In the genomic region with DNA sequence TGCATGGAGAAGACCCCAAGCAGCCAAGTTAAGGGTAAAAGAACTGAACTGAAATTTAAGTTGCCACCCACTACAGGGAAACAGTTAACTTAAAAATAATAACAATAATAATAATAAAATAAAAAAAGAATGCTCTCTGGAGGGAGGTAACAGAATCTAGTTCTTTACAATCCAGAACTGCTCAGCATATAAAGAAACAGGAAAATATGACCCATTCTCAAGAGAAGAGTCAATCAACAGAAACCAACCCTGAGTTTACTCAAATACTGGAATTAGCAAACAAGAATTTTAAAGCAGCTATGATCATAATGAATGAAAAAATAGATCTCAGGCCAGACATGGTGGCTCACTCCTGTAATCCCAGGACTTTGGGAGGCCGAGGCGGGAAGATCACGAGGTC, we compare ENCODE assay signal across 22 cellular contexts. TPM values are rescaled to one million over a fixed set of nuclear protein-coding genes. Genes with fewer than 3 reads are reported as not detected.
A peak's percentile ranks its signal among the peaks of the same experiment; 100 is the strongest.
DNase-seq lines count a peak whose midpoint lies in the region; ATAC-seq and TF ChIP-seq lines count a peak whose summit lies in the region.
"Had no signal": no experiment of that assay in that cellular context is flagged by ENCODE, and none has a peak within 500 bp of the region (broad histone marks: within the 10 kb centered on the region; RNA-seq: fewer than 3 reads in every experiment).

No MANE protein-coding gene starts in this region.

- H3K27ac Mint-ChIP-seq in T-helper 2 cell treated with Interferon-gamma antibody and Interleukin-4, amounts not matched to agents 5 μg/mL and 100 μg/mL, for 36 hours, result no peak overlapping the region
- no peak overlapping the region for H3K27ac Mint-ChIP-seq in activated CD4-positive, alpha-beta T cell treated with anti-CD3 and anti-CD28 coated beads, Interleukin-2, amount 10 ng/mL, durations not matched to agents 7 days and 5 days

- no peak overlapping the region for H4K8ac ChIP-seq in mesenchymal stem cell (ENCODE audit: low read length)

- WGBS in mesenchymal stem cell, result 98% methylated on average over 3 of the region's 3 CpGs

- H3K36me3 ChIP-seq in mesenchymal stem cell (ENCODE audit: control insufficient read depth in 1 of 2, insufficient read depth in 2 of 2, low read depth in 1 of 2, low read length in 2 of 2), result peaks cover 0 to 3% of the 10 kb centered on the region in 2 experiments
- H3K36me3 ChIP-seq: BLaER1 had no signal

- no peak overlapping the region for H3K23ac ChIP-seq in mesenchymal stem cell (ENCODE audit: low read length in 2 of 2)

- no peak overlapping the region for H2BK120ac ChIP-seq in mesenchymal stem cell (ENCODE audit: low read depth, low read length)

- ATAC-seq in GM18868 (IDR thresholded peaks at IDR 0.05; ENCODE audit: unreplicated experiment), result peak; percentile 11
- ATAC-seq: heart left ventricle had no signal

- H2AFZ ChIP-seq in mesenchymal stem cell (ENCODE audit: low read depth, low read length), result no peak overlapping the region

- H3K9ac ChIP-seq in mesenchymal stem cell (ENCODE audit: low read length), result no peak overlapping the region
- H3K9ac ChIP-seq: BLaER1 had no signal

- no peaks in the 10 kb centered on the region for H3K9me3 Mint-ChIP-seq in T-helper 2 cell treated with Interferon-gamma antibody and Interleukin-4, amounts not matched to agents 5 μg/mL and 100 μg/mL, for 36 hours
- no peaks in the 10 kb centered on the region for H3K9me3 Mint-ChIP-seq in activated CD4-positive, alpha-beta T cell treated with anti-CD3 and anti-CD28 coated beads, Interleukin-2, amount 10 ng/mL, durations not matched to agents 7 days and 5 days
- H3K9me3 Mint-ChIP-seq: activated B cell treated with CpG ODN at 0.5 μM for 24 hours; natural killer cell treated with Interleukin-12 subunit alpha and Interleukin-12 subunit beta and Interleukin-15 and Interleukin-18, amount 100 ng/mL, for 72 hours; T-cell had no signal

- H3K27ac ChIP-seq in RWPE1 (peak overlapping the region; percentile 56), mesenchymal stem cell (ENCODE audit: low read length, poor library complexity, severe bottlenecking) (peak overlapping the region; percentile 51)
- H3K27ac ChIP-seq: BLaER1 had no signal

- no peaks in the 10 kb centered on the region for H3K27me3 ChIP-seq in mesenchymal stem cell (ENCODE audit: control insufficient read depth in 1 of 2, insufficient read depth in 1 of 2, low read length in 2 of 2)
- H3K27me3 ChIP-seq: BLaER1, heart left ventricle had no signal

- H2BK12ac ChIP-seq in mesenchymal stem cell (ENCODE audit: low read length in 2 of 2), result no peak overlapping the region

- H3K4me1 ChIP-seq in mesenchymal stem cell (ENCODE audit: control insufficient read depth, insufficient read depth, low read depth, low read length), result peaks cover 6% of the 10 kb centered on the region

- POLR2A ChIA-PET in RWPE1 (lab: Yijun Ruan, JAX; ENCODE audit: low non-redundant PET), result no interaction called here
- POLR2A ChIA-PET in activated CD4-positive, alpha-beta T cell treated with anti-CD3 and anti-CD28 coated beads, Interleukin-2, amount 10 ng/mL, durations not matched to agents 7 days and 5 days (lab: Charles Lee), result no interaction called here

- no peak overlapping the region for H3K4me3 ChIP-seq in mesenchymal stem cell (ENCODE audit: insufficient read depth in 1 of 2, low read depth in 1 of 2, low read length in 2 of 2)
- H3K4me3 ChIP-seq: BLaER1, heart left ventricle, lung had no signal

- H3K4me3 Mint-ChIP-seq in T-helper 2 cell treated with Interferon-gamma antibody and Interleukin-4, amounts not matched to agents 5 μg/mL and 100 μg/mL, for 36 hours, result peak overlapping the region; percentile 5
- H3K4me3 Mint-ChIP-seq in activated CD4-positive, alpha-beta T cell treated with anti-CD3 and anti-CD28 coated beads, Interleukin-2, amount 10 ng/mL, durations not matched to agents 7 days and 5 days, result no peak overlapping the region
- H3K4me3 Mint-ChIP-seq: activated B cell treated with CpG ODN at 0.5 μM for 24 hours had no signal

- no peak overlapping the region for H2AK5ac ChIP-seq in mesenchymal stem cell (ENCODE audit: low read length, severe bottlenecking)

- peaks cover 69% of the 10 kb centered on the region for H3K4me1 Mint-ChIP-seq in T-helper 2 cell treated with Interferon-gamma antibody and Interleukin-4, amounts not matched to agents 5 μg/mL and 100 μg/mL, for 36 hours (ENCODE audit: low read depth)
- H3K4me1 Mint-ChIP-seq in activated CD4-positive, alpha-beta T cell treated with anti-CD3 and anti-CD28 coated beads, Interleukin-2, amount 10 ng/mL, durations not matched to agents 7 days and 5 days, result peaks cover 68% of the 10 kb centered on the region

- no peak overlapping the region for H3K4ac ChIP-seq in mesenchymal stem cell (ENCODE audit: low read depth in 1 of 2, low read length in 2 of 2)

- no peaks in the 10 kb centered on the region for H3K27me3 Mint-ChIP-seq in T-helper 2 cell treated with Interferon-gamma antibody and Interleukin-4, amounts not matched to agents 5 μg/mL and 100 μg/mL, for 36 hours (ENCODE audit: low read depth)
- no peaks in the 10 kb centered on the region for H3K27me3 Mint-ChIP-seq in activated CD4-positive, alpha-beta T cell treated with anti-CD3 and anti-CD28 coated beads, Interleukin-2, amount 10 ng/mL, durations not matched to agents 7 days and 5 days
- H3K27me3 Mint-ChIP-seq: activated B cell treated with CpG ODN at 0.5 μM for 24 hours; natural killer cell treated with Interleukin-12 subunit alpha and Interleukin-12 subunit beta and Interleukin-15 and Interleukin-18, amount 100 ng/mL, for 72 hours; progenitor cell of endocrine pancreas; T-cell had no signal

- H3K36me3 Mint-ChIP-seq in T-helper 2 cell treated with Interferon-gamma antibody and Interleukin-4, amounts not matched to agents 5 μg/mL and 100 μg/mL, for 36 hours (ENCODE audit: low read depth), result peaks cover 1% of the 10 kb centered on the region
- H3K36me3 Mint-ChIP-seq in activated CD4-positive, alpha-beta T cell treated with anti-CD3 and anti-CD28 coated beads, Interleukin-2, amount 10 ng/mL, durations not matched to agents 7 days and 5 days (ENCODE audit: low read depth), result peaks cover 1% of the 10 kb centered on the region
- H3K36me3 Mint-ChIP-seq: natural killer cell treated with Interleukin-12 subunit alpha and Interleukin-12 subunit beta and Interleukin-15 and Interleukin-18, amount 100 ng/mL, for 72 hours had no signal

- TF ChIP-seq CTCF in RWPE1 (conservative IDR thresholded peaks at IDR 0.05; ENCODE audit: low read depth), result no peak

- no peak overlapping the region for H3K14ac ChIP-seq in mesenchymal stem cell (ENCODE audit: low read length in 2 of 2)

- H3K18ac ChIP-seq in mesenchymal stem cell (ENCODE audit: low read depth in 1 of 2, low read length in 2 of 2), result no peak overlapping the region

- H2BK5ac ChIP-seq in mesenchymal stem cell (ENCODE audit: low read depth, low read length, poor library complexity, severe bottlenecking), result no peak overlapping the region

- peaks cover 9% of the 10 kb centered on the region for H3K79me1 ChIP-seq in mesenchymal stem cell (replicated peaks; ENCODE audit: low read length, poor library complexity, severe bottlenecking)

- no peak overlapping the region for H2BK15ac ChIP-seq in mesenchymal stem cell (ENCODE audit: low read depth, poor library complexity, severe bottlenecking)

- H4K91ac ChIP-seq in mesenchymal stem cell (ENCODE audit: low read length), result no peak overlapping the region

- peak overlapping the region; percentile 33 for H3K4me2 ChIP-seq in mesenchymal stem cell (ENCODE audit: low read length, poor library complexity, severe bottlenecking)
- H3K4me2 ChIP-seq: BLaER1 had no signal

- DNase-seq in T-helper 2 cell treated with Interferon-gamma antibody and Interleukin-4, amounts not matched to agents 5 μg/mL and 100 μg/mL, for 36 hours (ENCODE audit: low spot score), result no peak
- no peak for DNase-seq in T-helper 2 cell
- no peak for DNase-seq in RWPE1 (ENCODE audit: low spot score)
- no peak for DNase-seq in mesenchymal stem cell
- no peak for DNase-seq in NCI-H69 (lab: John Stamatoyannopoulos, UW)
- DNase-seq in activated CD4-positive, alpha-beta T cell treated with anti-CD3 and anti-CD28 coated beads, Interleukin-2, amount 10 ng/mL, durations not matched to agents 7 days and 5 days, result no peak
- DNase-seq in NCI-H187 treated with DMSO at 0.1 percent for 48 hours (lab: John Stamatoyannopoulos, UW), result no peak
- DNase-seq: 8988T; activated B cell treated with CpG ODN at 0.5 μM for 24 hours; effector CD4-positive, alpha-beta T cell; heart left ventricle; NCI-H446; Right ventricle myocardium superior; small intestine; stimulated activated CD4-positive, alpha-beta T cell treated with anti-CD3 and anti-CD28 coated beads, Interleukin-4, amount 100 ng/mL, for 4 hours; stimulated activated CD8-positive, alpha-beta memory T cell treated with anti-CD3 and anti-CD28 coated beads, Interleukin-4, amount 100 ng/mL, for 48 hours; T-cell had no signal

- H3K9me3 ChIP-seq in mesenchymal stem cell (ENCODE audit: control insufficient read depth, low read length), result no peaks in the 10 kb centered on the region
- H3K9me3 ChIP-seq: BLaER1, heart left ventricle had no signal

- CTCF ChIA-PET in RWPE1 (lab: Yijun Ruan, JAX), result interaction anchor here (0.6 kb wide), 1 partner anchor 154 kb away, joined by 3 read pairs; no protein-coding TSS in a partner anchor
- CTCF ChIA-PET in activated CD4-positive, alpha-beta T cell treated with anti-CD3 and anti-CD28 coated beads, Interleukin-2, amount 10 ng/mL, durations not matched to agents 7 days and 5 days (lab: Charles Lee), result interaction anchor here (0.5 to 1.2 kb wide), 3 partner anchors 39 to 194 kb away, joined by 3 read pairs; no protein-coding TSS in a partner anchor

RNA-seq across cellular contexts. Expression of a gene that starts 53.8 kb away (rescaled TPM):
- polyA plus RNA-seq in mesenchymal stem cell (2013, experiment 1 of 2), result 55.3 TPM
- polyA plus RNA-seq in mesenchymal stem cell (2013, experiment 2 of 2), result 56.6 TPM
- total RNA-seq in activated CD4-positive, alpha-beta T cell treated with anti-CD3 and anti-CD28 coated beads, Interleukin-2, amount 10 ng/mL, durations not matched to agents 7 days and 5 days, result 10 to 100 TPM; 70.2 to 93.5 TPM
